8 cellular contexts compared by ENCODE assay signal in the genomic region with DNA sequence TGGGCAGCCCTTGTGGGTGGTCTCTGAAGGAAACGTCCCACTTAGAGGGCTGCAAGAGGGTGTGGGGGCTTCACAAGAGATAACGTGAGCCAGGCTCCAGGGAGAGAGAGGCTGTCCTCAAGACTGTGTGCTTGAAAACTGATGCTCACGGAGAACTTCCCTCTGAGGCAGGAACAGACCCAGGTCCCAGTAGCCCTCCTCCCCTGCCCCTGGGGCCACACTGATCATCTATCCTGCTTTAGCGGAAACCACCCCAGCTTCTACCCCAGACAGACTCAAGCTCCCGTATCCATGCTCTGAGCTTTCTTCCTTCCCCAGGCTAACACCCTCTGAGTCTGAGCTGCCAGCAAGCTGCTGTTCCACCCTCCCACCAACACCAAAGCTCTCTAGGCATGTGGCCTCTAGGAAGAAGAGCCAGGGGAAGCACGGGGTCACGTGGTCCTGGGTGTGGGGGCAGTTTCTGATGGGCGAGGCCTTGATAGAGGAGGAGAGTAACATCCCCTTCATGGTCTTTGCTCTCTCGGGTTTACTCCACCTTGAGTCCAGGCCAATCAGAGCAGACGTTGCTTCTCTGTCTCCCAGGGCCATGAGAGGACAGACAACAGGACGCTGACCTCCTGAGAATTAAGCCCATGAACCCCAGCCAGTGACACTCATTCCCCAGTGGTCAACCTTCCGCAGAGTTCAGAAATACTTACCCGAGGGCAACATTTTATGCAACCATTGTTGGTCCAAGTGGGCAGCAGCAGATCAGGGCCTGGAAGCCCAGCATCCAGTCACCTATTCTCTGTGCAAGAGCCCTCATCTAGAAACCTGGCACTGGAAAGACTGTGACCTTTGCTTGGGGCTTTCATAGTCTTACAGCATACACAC. TPM values are rescaled to one million over a fixed set of nuclear protein-coding genes. Genes with fewer than 3 reads are reported as not detected.
DNase-seq lines count a peak whose midpoint lies in the region; ATAC-seq and TF ChIP-seq lines count a peak whose summit lies in the region.

No MANE protein-coding gene starts in this region.

- H3K27me3 ChIP-seq in GM06990 (replicated peaks; ENCODE audit: control insufficient read depth, insufficient read depth, low read length) (no peaks in the 10 kb centered on the region), lung (ENCODE audit: control insufficient read depth, insufficient read depth) (no peaks in the 10 kb centered on the region)

- H3K9me3 Mint-ChIP-seq in stimulated activated memory B cell treated with anti-CD40 and anti-IgM and Interleukin-4, amounts not matched to agents 10 μg/mL and 1 μg/mL and 100 μg/mL, for 72 hours = no peaks in the 10 kb centered on the region

- no peaks in the 10 kb centered on the region for H3K27me3 Mint-ChIP-seq in T-helper 17 cell
- no peaks in the 10 kb centered on the region for H3K27me3 Mint-ChIP-seq in stimulated activated memory B cell treated with anti-CD40 and anti-IgM and Interleukin-4, amounts not matched to agents 10 μg/mL and 1 μg/mL and 100 μg/mL, for 72 hours

- no peak for TF ChIP-seq CTCF in GM06990 (IDR thresholded peaks at IDR 0.05; ENCODE audit: insufficient read depth, low read length, poor library complexity, severe bottlenecking)
- no peak for TF ChIP-seq CTCF in coronary artery (IDR thresholded peaks at IDR 0.05)
- no peak for TF ChIP-seq CTCF in lung (IDR thresholded peaks at IDR 0.05; ENCODE audit: control extremely low read depth, extremely low read depth)

- H3K36me3 ChIP-seq in GM06990 (ENCODE audit: control insufficient read depth, insufficient read depth, low read length) (peaks cover 26% of the 10 kb centered on the region), lung (ENCODE audit: control insufficient read depth in 2 of 2, insufficient read depth in 2 of 2, low read length in 2 of 2) (peaks cover 0 to 18% of the 10 kb centered on the region in 2 donors)

- peak overlapping the region; percentile 81 to 95 for H3K27ac ChIP-seq in coronary artery
- peak overlapping the region in 1 of 2 donors; percentile 98 for H3K27ac ChIP-seq in lung (ENCODE audit: low read depth in 1 of 2, low read length in 1 of 2)

- no peaks in the 10 kb centered on the region for H3K9me3 ChIP-seq in T-helper 17 cell (ENCODE audit: control insufficient read depth, low read length, poor library complexity, severe bottlenecking)
- no peaks in the 10 kb centered on the region for H3K9me3 ChIP-seq in lung (ENCODE audit: control insufficient read depth in 2 of 2, insufficient read depth in 1 of 2, low read length in 1 of 2)

- H3K27ac Mint-ChIP-seq in T-helper 17 cell = peak overlapping the region; percentile 95
- peak overlapping the region; percentile 97 for H3K27ac Mint-ChIP-seq in stimulated activated memory B cell treated with anti-CD40 and anti-IgM and Interleukin-4, amounts not matched to agents 10 μg/mL and 1 μg/mL and 100 μg/mL, for 72 hours

- peak overlapping the region; percentile 99 for H3K4me3 Mint-ChIP-seq in T-helper 17 cell
- peak overlapping the region; percentile 96 for H3K4me3 Mint-ChIP-seq in stimulated activated memory B cell treated with anti-CD40 and anti-IgM and Interleukin-4, amounts not matched to agents 10 μg/mL and 1 μg/mL and 100 μg/mL, for 72 hours

- peaks cover 29% of the 10 kb centered on the region for H3K4me1 Mint-ChIP-seq in T-helper 17 cell
- peaks cover 35% of the 10 kb centered on the region for H3K4me1 Mint-ChIP-seq in stimulated activated memory B cell treated with anti-CD40 and anti-IgM and Interleukin-4, amounts not matched to agents 10 μg/mL and 1 μg/mL and 100 μg/mL, for 72 hours

- ATAC-seq in GM21528 (IDR thresholded peaks at IDR 0.05; ENCODE audit: low FRiP score, unreplicated experiment) (peak; percentile 61), T-helper 17 cell (peak; percentile 16), lung (ENCODE audit: insufficient read depth, low FRiP score) (no peak)
- peak; percentile 87 for ATAC-seq in stimulated activated memory B cell treated with anti-CD40 and anti-IgM and Interleukin-4, amounts not matched to agents 10 μg/mL and 1 μg/mL and 100 μg/mL, for 72 hours

- H3K36me3 Mint-ChIP-seq in T-helper 17 cell (ENCODE audit: low read depth) = no peaks in the 10 kb centered on the region
- peaks cover 13% of the 10 kb centered on the region for H3K36me3 Mint-ChIP-seq in stimulated activated memory B cell treated with anti-CD40 and anti-IgM and Interleukin-4, amounts not matched to agents 10 μg/mL and 1 μg/mL and 100 μg/mL, for 72 hours

- H3K4me3 ChIP-seq in GM06990 (replicated peaks; ENCODE audit: low read depth, low read length) (peak overlapping the region; percentile 72), coronary artery (peak overlapping the region; percentile 80), lung (peak overlapping the region; percentile 71)

- peaks cover 0 to 10% of the 10 kb centered on the region in 2 donors for H3K4me1 ChIP-seq in lung (ENCODE audit: control insufficient read depth in 2 of 2, insufficient read depth in 2 of 2, low read length in 2 of 2)

- peak; percentile 84 for DNase-seq in GM06990 (ENCODE audit: extremely low read depth, insufficient read length)
- DNase-seq in HuH-7 (ENCODE audit: low spot score) = peak; percentile 95
- no peak for DNase-seq in T-helper 17 cell
- no peak for DNase-seq in coronary artery (ENCODE audit: low spot score)
- peak; percentile 65 for DNase-seq in lung (ENCODE audit: low spot score)
- DNase-seq in NCI-H2029 treated with DMSO at 0.1 percent for 48 hours (lab: John Stamatoyannopoulos, UW) = no peak

- 38 to 42% methylated on average over 13 of the region's 13 CpGs for WGBS in lung, 2 donors

RNA-seq across cellular contexts. Expression of a gene that starts 1.3 kb away (rescaled TPM):
- total RNA-seq in T-helper 17 cell = 10 to 100 TPM; 14.2 to 15.5 TPM
- 10 to 100 TPM in 1 of 2 donors, 1 to 10 TPM in 1; 8.9 to 91.7 TPM for total RNA-seq in lung
- 10 to 100 TPM; 35.2 to 41.2 TPM for polyA plus RNA-seq in lung

RNA-seq across cellular contexts. Expression of a gene that starts 19.1 kb away (rescaled TPM):
- 10 to 100 TPM; 75.5 to 86.1 TPM for total RNA-seq in T-helper 17 cell
- 100 to 1,000 TPM in 1 of 2 donors, 10 to 100 TPM in 1; 68.9 to 153 TPM for total RNA-seq in lung
- 10 to 100 TPM; 26.4 to 59.4 TPM for polyA plus RNA-seq in lung

RNA-seq across cellular contexts. Expression of a gene that starts 19.3 kb away (rescaled TPM):
- total RNA-seq in T-helper 17 cell = 1 to 10 TPM; 2.2 to 3.2 TPM
- 1 to 10 TPM; 3.6 to 5.4 TPM for total RNA-seq in lung
- 1 to 10 TPM; 2.7 TPM for polyA plus RNA-seq in lung

RNA-seq across cellular contexts. Expression of a gene that starts 24.1 kb away (rescaled TPM):
- total RNA-seq in T-helper 17 cell (not detected), lung (not detected)
- not detected for polyA plus RNA-seq in lung

RNA-seq across cellular contexts. Expression of a gene that starts 35.0 kb away (rescaled TPM):
- total RNA-seq in T-helper 17 cell (1 to 10 TPM; 1.4 to 1.9 TPM), lung (under 1 TPM; 0.48 to 0.83 TPM)
- polyA plus RNA-seq in lung = 1 to 10 TPM in 1 of 2 donors, under 1 TPM in 1; 0.93 to 1.4 TPM

Comparison
In these comparisons a context has a peak if more than half of its experiments do, and no peak if none do; other contexts are left out.
1. DNase-seq: peak in GM06990 (single experiment), HuH-7 (single experiment) and lung (single experiment); none in T-helper 17 cell (0 of 3), coronary artery (single experiment) and NCI-H2029 treated with DMSO at 0.1 percent for 48 hours (single experiment).
2. Peak in every context shown above with its lines, with median percentiles within 50 percentile points of each other: H3K4me3 ChIP-seq.